8 cellular contexts compared by ENCODE assay signal in genomic region chr1:234926574-234927311, GRCh38.
A peak's percentile ranks its signal among the peaks of the same experiment; 100 is the strongest.
DNase-seq lines count a peak whose midpoint lies in the region; ATAC-seq and TF ChIP-seq lines count a peak whose summit lies in the region.

No MANE protein-coding gene starts in this region.

- H3K4me3 Mint-ChIP-seq in endodermal cell: no peak overlapping the region

- H3K9ac ChIP-seq in endodermal cell (ENCODE audit: extremely low read depth, low read length, poor library complexity, severe bottlenecking): no peak overlapping the region

- H3K9me3 ChIP-seq in SJSA1 (replicated peaks) (no peaks in the 10 kb centered on the region), endodermal cell (ENCODE audit: control insufficient read depth, low read length) (no peaks in the 10 kb centered on the region), sigmoid colon (no peaks in the 10 kb centered on the region)

- TF ChIP-seq POLR2A in sigmoid colon (IDR thresholded peaks at IDR 0.05): no peak

- H3K4me3 ChIP-seq in SJSA1 (no peak overlapping the region), endodermal cell (ENCODE audit: low read length) (no peak overlapping the region), sigmoid colon (no peak overlapping the region)

- no peaks in the 10 kb centered on the region for H3K36me3 ChIP-seq in SJSA1
- no peaks in the 10 kb centered on the region for H3K36me3 ChIP-seq in endodermal cell (ENCODE audit: control insufficient read depth, insufficient read depth, low read length)
- H3K36me3 ChIP-seq in sigmoid colon: no peaks in the 10 kb centered on the region

- H3K27ac Mint-ChIP-seq in endodermal cell: peak overlapping the region; percentile 85

- no peaks in the 10 kb centered on the region for H3K36me3 Mint-ChIP-seq in endodermal cell (ENCODE audit: low read depth)

- TF ChIP-seq CTCF in endodermal cell (conservative IDR thresholded peaks at IDR 0.05): no peak
- no peak for TF ChIP-seq CTCF in sigmoid colon (IDR thresholded peaks at IDR 0.05)

- 86 to 87% methylated on average over 16 to 20 of the region's 20 CpGs for WGBS in endodermal cell (ENCODE audit: insufficient coverage in 1 of 2, insufficient read length in 1 of 2), 2 experiments
- 51 to 76% methylated on average over 20 of the region's 20 CpGs for WGBS in sigmoid colon, 2 donors

- peak in 1 of 2 experiments; percentile 38 for DNase-seq in SJSA1 (ENCODE audit: low read depth in 1 of 2, low spot score in 2 of 2)
- DNase-seq in endodermal cell: no peak
- no peak for DNase-seq in sigmoid colon
- DNase-seq in NCI-H2081 (lab: John Stamatoyannopoulos, UW): no peak
- DNase-seq in GOT3 (lab: John Stamatoyannopoulos, UW): no peak
- DNase-seq in DMS153 treated with DMSO at 0.1 percent for 48 hours (lab: John Stamatoyannopoulos, UW; ENCODE audit: unreplicated experiment): no peak

- peak; percentile 86 for ATAC-seq in GM18909 (IDR thresholded peaks at IDR 0.05; ENCODE audit: poor library complexity, unreplicated experiment)
- ATAC-seq in HG02852 (IDR thresholded peaks at IDR 0.05; ENCODE audit: unreplicated experiment): peak; percentile 87

- peaks cover 34% of the 10 kb centered on the region for H3K4me1 Mint-ChIP-seq in endodermal cell

- peaks cover 3% of the 10 kb centered on the region for H3K27me3 Mint-ChIP-seq in endodermal cell (ENCODE audit: insufficient read depth)

- H3K27ac ChIP-seq in SJSA1: peak overlapping the region; percentile 50
- peak overlapping the region; percentile 45 for H3K27ac ChIP-seq in endodermal cell (ENCODE audit: low read depth, low read length)
- peak overlapping the region; percentile 11 to 67 (median 59) for H3K27ac ChIP-seq in sigmoid colon

- intact Hi-C loops in sigmoid colon (cut with DNase I): no loop called here

- H3K9me3 Mint-ChIP-seq in endodermal cell: no peaks in the 10 kb centered on the region

- H3K27me3 ChIP-seq in SJSA1 (replicated peaks) (no peaks in the 10 kb centered on the region), endodermal cell (ENCODE audit: control insufficient read depth, insufficient read depth, low read length, poor library complexity, severe bottlenecking) (no peaks in the 10 kb centered on the region), sigmoid colon (no peaks in the 10 kb centered on the region)

- TF ChIP-seq EP300 in sigmoid colon (IDR thresholded peaks at IDR 0.05): no peak

- H3K4me1 ChIP-seq in SJSA1 (replicated peaks) (peaks cover 21% of the 10 kb centered on the region), endodermal cell (ENCODE audit: control insufficient read depth, insufficient read depth, low read length) (peaks cover 14% of the 10 kb centered on the region), sigmoid colon (peaks cover 0 to 19% (median 15%) of the 10 kb centered on the region in 4 donors)
